Comparison of ENCODE assay signal across 10 cellular contexts in the genomic region with DNA sequence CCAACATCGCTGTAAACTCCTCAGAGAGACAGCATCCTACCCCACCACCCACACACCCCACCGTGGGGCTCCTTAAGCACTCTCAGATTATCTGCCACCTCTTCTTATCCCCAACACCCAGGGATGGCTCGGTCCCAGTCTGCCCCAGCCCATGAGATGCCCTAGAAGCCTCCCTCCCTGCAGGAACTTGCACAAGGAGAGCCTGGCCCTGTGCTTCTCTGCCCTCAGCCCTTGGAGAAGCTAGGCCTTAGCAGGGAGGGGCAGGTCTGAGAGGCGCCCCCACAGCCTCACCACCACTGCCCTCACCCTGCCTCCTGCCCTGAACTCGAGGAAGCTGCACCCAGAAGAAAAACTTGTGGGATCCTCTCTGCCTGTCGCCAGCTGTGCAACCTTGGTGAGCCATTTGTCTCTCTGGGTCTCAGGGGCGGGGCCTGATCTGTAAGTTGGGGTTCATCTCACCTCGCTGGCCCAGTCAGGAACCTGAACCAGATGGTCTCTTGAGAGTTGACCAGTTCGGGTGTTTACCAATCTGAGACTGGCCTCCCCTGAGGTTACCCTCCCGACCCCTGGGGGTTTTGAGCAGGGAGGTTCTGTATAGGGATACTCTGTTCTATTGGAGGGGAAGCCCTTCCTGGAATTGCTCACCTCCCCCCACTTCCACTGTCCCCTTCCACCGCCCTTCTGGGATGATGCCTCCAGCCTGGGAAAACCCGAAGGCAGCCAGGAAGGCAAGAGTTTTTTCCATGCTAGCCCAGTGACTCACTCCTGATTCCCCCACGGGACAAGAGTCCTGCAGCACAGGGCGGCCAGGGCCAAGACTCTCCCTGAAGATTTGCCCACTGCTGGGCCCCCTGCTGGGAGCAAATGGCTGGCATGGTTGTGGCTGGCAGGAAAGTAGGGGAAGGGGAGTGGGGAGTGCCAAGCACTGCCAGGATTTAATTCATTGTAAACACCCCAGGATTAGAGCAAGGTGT. TPM values are rescaled to one million over a fixed set of nuclear protein-coding genes. Genes with fewer than 3 reads are reported as not detected.
A peak's percentile ranks its signal among the peaks of the same experiment; 100 is the strongest.
DNase-seq lines count a peak whose midpoint lies in the region; ATAC-seq, FAIRE-seq and TF ChIP-seq lines count a peak whose summit lies in the region.
"Had no signal": no experiment of that assay in that cellular context is flagged by ENCODE, and none has a peak within 500 bp of the region (broad histone marks: within the 10 kb centered on the region; RNA-seq: fewer than 3 reads in every experiment).

A gene with protein sequence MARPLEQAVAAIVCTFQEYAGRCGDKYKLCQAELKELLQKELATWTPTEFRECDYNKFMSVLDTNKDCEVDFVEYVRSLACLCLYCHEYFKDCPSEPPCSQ (minus strand): TSS at position 537 of the 974 bp plus-strand sequence. CDS start 773 bp downstream, outside the sequence.

- no peaks in the 10 kb centered on the region for H4K20me1 ChIP-seq in GM23338 (replicated peaks; ENCODE audit: insufficient read depth)

- no peaks in the 10 kb centered on the region for H3K36me3 Mint-ChIP-seq in GM23338 (ENCODE audit: low read depth)
- H3K36me3 Mint-ChIP-seq in activated T-cell treated with anti-CD3 and anti-CD28 coated beads, Interleukin-2, amount 50 U/mL, for 72 hours (ENCODE audit: insufficient read depth in 2 of 2): peaks cover 3 to 4% of the 10 kb centered on the region in 2 donors

- H3K27ac Mint-ChIP-seq in GM23338: no peak within 1 kb of the TSS
- no peak within 1 kb of the TSS for H3K27ac Mint-ChIP-seq in activated T-cell treated with anti-CD3 and anti-CD28 coated beads, Interleukin-2, amount 50 U/mL, for 72 hours

- DNase-seq in GM23338 (ENCODE audit: low spot score) (no peak), T1000 (lab: John Stamatoyannopoulos, UW) (peak; percentile 82), left cardiac atrium (peak; percentile 87), spleen (peak; percentile 61), midbrain (lab: John Stamatoyannopoulos, UW) (no peak), GM12892 (ENCODE audit: insufficient read length) (no peak)
- DNase-seq in activated T-cell treated with anti-CD3 and anti-CD28 coated beads, Interleukin-2, amount 50 U/mL, for 72 hours: no peak
- DNase-seq in effector CD8-positive, alpha-beta T cell (lab: John Stamatoyannopoulos, UW): no peak

- ATAC-seq in GM23338: no peak
- peak; percentile 51 to 62 for ATAC-seq in left cardiac atrium
- ATAC-seq in activated T-cell treated with anti-CD3 and anti-CD28 coated beads, Interleukin-2, amount 50 U/mL, for 72 hours (replicated peaks in 1 of 2): no peak
- ATAC-seq: mucosa of descending colon had no signal

- H3K9me3 ChIP-seq in spleen: no peaks in the 10 kb centered on the region
- H3K9me3 ChIP-seq: HAP-1, mucosa of descending colon had no signal

- H3K9me3 Mint-ChIP-seq in GM23338: no peaks in the 10 kb centered on the region
- H3K9me3 Mint-ChIP-seq in activated T-cell treated with anti-CD3 and anti-CD28 coated beads, Interleukin-2, amount 50 U/mL, for 72 hours: no peaks in the 10 kb centered on the region

- H3K4me1 Mint-ChIP-seq in GM23338: peaks cover 66% of the 10 kb centered on the region
- H3K4me1 Mint-ChIP-seq in activated T-cell treated with anti-CD3 and anti-CD28 coated beads, Interleukin-2, amount 50 U/mL, for 72 hours (ENCODE audit: low read depth): peaks cover 58% of the 10 kb centered on the region

- no peak within 1 kb of the TSS for H3K4me2 ChIP-seq in GM23338

- H2AFZ ChIP-seq in GM23338: peak within 1 kb of the TSS; percentile 66; the same call in 1 of the 2 replicates

- FAIRE-seq in GM12892 (lab: Jason Lieb, UNC): no peak

- H3F3A ChIP-seq in GM23338 (replicated peaks; ENCODE audit: low read depth): no peaks in the 10 kb centered on the region

- intact Hi-C loops in left cardiac atrium (cut with DNase I): no loop called here
- intact Hi-C loops in spleen (cut with DNase I; ENCODE audit: low total_unique reads): no loop called here

- no peak for TF ChIP-seq POLR2A in spleen (IDR thresholded peaks at IDR 0.05)
- no peak for TF ChIP-seq POLR2A in GM12892 (IDR thresholded peaks at IDR 0.05; ENCODE audit: low read depth, low read length)

- H3K27me3 Mint-ChIP-seq in GM23338 (ENCODE audit: insufficient read depth, low read depth, poor library complexity): peaks cover 24% of the 10 kb centered on the region
- no peaks in the 10 kb centered on the region for H3K27me3 Mint-ChIP-seq in activated T-cell treated with anti-CD3 and anti-CD28 coated beads, Interleukin-2, amount 50 U/mL, for 72 hours (ENCODE audit: low read depth)

- H3K4me3 Mint-ChIP-seq in GM23338: no peak within 1 kb of the TSS
- no peak within 1 kb of the TSS for H3K4me3 Mint-ChIP-seq in activated T-cell treated with anti-CD3 and anti-CD28 coated beads, Interleukin-2, amount 50 U/mL, for 72 hours

- H3K4me1 ChIP-seq in GM23338 (ENCODE audit: insufficient read depth) (peaks cover 18% of the 10 kb centered on the region), spleen (peaks cover 18 to 88% (median 53%) of the 10 kb centered on the region in 6 donors)

- TF ChIP-seq CTCF in GM23338 (conservative IDR thresholded peaks at IDR 0.05; ENCODE audit: low read depth in 2 of 2) (no peak), spleen (IDR thresholded peaks at IDR 0.05 in 8 of 11, conservative IDR thresholded peaks at IDR 0.05 in 3 of 11) (no peak)

- H3K27me3 ChIP-seq in GM23338 (ENCODE audit: insufficient read depth) (no peaks in the 10 kb centered on the region), spleen (replicated peaks in 1 of 7) (no peaks in the 10 kb centered on the region)

- no peak within 1 kb of the TSS for H3K4me3 ChIP-seq in GM23338
- no peak within 1 kb of the TSS for H3K4me3 ChIP-seq in spleen
- H3K4me3 ChIP-seq: HAP-1, mucosa of descending colon had no signal

- 67 to 79% (median 72%) methylated on average over 12 to 14 of the region's 14 CpGs for WGBS in spleen, 5 donors

- H3K79me2 ChIP-seq in GM23338 (replicated peaks; ENCODE audit: insufficient read depth): no peaks in the 10 kb centered on the region

- H3K9me2 ChIP-seq in GM23338 (ENCODE audit: insufficient read depth): no peaks in the 10 kb centered on the region

- H3K27ac ChIP-seq in GM23338 (ENCODE audit: low read depth) (no peak within 1 kb of the TSS), spleen (peak within 1 kb of the TSS in 3 of 8 donors; percentile 14 to 50 (median 36))

- H3K36me3 ChIP-seq in GM23338 (ENCODE audit: insufficient read depth) (no peaks in the 10 kb centered on the region), spleen (peaks cover 0 to 8% (median 0%) of the 10 kb centered on the region in 6 donors)
- H3K36me3 ChIP-seq: HAP-1 had no signal

TF ChIP-seq in GM23338, 12 proteins besides CTCF, POLR2A, EP300 and RAD21:
- TF ChIP-seq EZH2 (IDR thresholded peaks at IDR 0.05; ENCODE audit: low read depth, unreplicated experiment): no peak
- TF ChIP-seq ZNF331 (CRISPR knock-in tag; IDR thresholded peaks at IDR 0.05; ENCODE audit: low read depth): no peak
- no peak for TF ChIP-seq NANOG (IDR thresholded peaks at IDR 0.05; ENCODE audit: borderline replicate concordance)
- no peak for TF ChIP-seq EZH2phosphoT487 (IDR thresholded peaks at IDR 0.05; ENCODE audit: unreplicated experiment)
- TF ChIP-seq POLR2AphosphoS5 (IDR thresholded peaks at IDR 0.05; ENCODE audit: low read depth): no peak
- no peak for TF ChIP-seq ZNF114 (CRISPR knock-in tag; IDR thresholded peaks at IDR 0.05)
- TF ChIP-seq STAT1 (IDR thresholded peaks at IDR 0.05; ENCODE audit: unreplicated experiment): no peak
- no peak for TF ChIP-seq CREB1 (CRISPR knock-in tag; IDR thresholded peaks at IDR 0.05; ENCODE audit: low read depth)

RNA-seq across cellular contexts. Expression of the gene that starts here (rescaled TPM):
- not detected in 2 replicates for total RNA-seq in GM23338 (2014; rRNA removed; shearing (Covaris generic))
- not detected in 2 replicates for polyA plus RNA-seq in GM23338 (2016; fragmentation: Nextera tagmentation; extraction: Ambion mirVana)
- total RNA-seq in left cardiac atrium: 1 to 10 TPM in 1 of 2 donors, under 1 TPM in 1; 0.77 to 3.3 TPM
- total RNA-seq in spleen: 1 to 10 TPM in 2 of 7 donors, under 1 TPM in 1, not detected in 4; 0.44 to 1.3 (median 1.0) TPM
- polyA plus RNA-seq in spleen: 1 to 10 TPM; 1.1 to 2.6 (median 2.2) TPM
- total RNA-seq in activated T-cell treated with anti-CD3 and anti-CD28 coated beads, Interleukin-2, amount 50 U/mL, for 72 hours: not detected
- not detected for polyA plus RNA-seq in GM12892 (2012; ENCODE audit: missing spikeins)

Comparison
In these comparisons a context has a peak if more than half of its experiments do, and no peak if none do; other contexts are left out.
1. ATAC-seq: peak in left cardiac atrium (2 of 2); none in GM23338 (single experiment) and activated T-cell treated with anti-CD3 and anti-CD28 coated beads, Interleukin-2, amount 50 U/mL, for 72 hours (0 of 2).
2. DNase-seq: peak in T1000 (single experiment), left cardiac atrium (single experiment) and spleen (single experiment); none in GM23338 (single experiment), activated T-cell treated with anti-CD3 and anti-CD28 coated beads, Interleukin-2, amount 50 U/mL, for 72 hours (0 of 2), midbrain (single experiment), effector CD8-positive, alpha-beta T cell (single experiment) and GM12892 (single experiment).